1 cellular context compared by ENCODE assay signal in genomic region chr7:84040365-84040764, GRCh38.
TF ChIP-seq lines count a peak whose summit lies in the region.

No MANE protein-coding gene starts in this region.

TF ChIP-seq in GM23338, 12 proteins besides CTCF, POLR2A, EP300 and RAD21 (continued from another document):
- TF ChIP-seq ZNF462 (CRISPR knock-in tag; IDR thresholded peaks at IDR 0.05) (no peak), ZNF331 (CRISPR knock-in tag; IDR thresholded peaks at IDR 0.05; ENCODE audit: low read depth) (no peak)
